Comparison of ENCODE assay signal across 7 cellular contexts in the genomic region with DNA sequence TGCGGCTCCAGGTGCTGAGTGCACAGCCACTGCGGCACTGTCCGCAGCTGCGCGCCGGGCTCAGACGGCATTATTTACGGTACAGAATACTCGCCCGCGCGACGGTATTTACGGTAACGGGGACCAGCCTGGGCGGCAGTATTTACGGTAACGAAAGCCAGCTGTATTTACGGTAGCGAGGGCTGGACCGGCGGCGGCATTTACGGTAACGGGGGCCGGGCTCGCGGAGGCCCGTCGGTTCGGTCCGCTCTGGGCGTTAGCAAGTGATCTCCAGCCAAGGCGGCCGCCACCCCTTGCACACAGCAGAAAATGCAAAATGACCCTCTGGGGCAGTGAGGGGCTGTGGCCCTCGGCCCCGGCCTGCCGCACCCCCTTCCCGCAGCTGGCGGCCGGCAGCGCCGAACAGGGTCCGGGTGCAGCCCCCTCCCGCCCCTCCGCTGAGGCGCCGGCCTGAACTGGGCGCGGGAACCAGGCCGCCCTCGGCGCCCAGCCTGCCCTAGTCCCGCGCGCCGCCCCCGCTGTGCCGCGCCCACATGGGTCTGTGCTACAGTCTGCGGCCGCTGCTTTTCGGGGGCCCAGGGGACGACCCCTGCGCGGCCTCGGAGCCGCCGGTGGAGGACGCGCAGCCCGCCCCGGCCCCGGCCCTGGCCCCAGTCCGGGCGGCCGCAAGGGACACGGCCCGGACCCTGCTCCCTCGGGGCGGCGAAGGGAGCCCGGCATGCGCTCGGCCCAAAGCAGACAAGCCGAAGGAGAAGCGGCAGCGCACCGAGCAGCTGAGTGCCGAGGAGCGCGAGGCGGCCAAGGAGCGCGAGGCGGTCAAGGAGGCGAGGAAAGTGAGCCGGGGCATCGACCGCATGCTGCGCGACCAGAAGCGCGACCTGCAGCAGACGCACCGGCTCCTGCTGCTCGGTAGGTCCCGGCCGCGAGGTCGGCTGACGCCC. TPM values are rescaled to one million over a fixed set of nuclear protein-coding genes. Genes with fewer than 3 reads are reported as not detected.
A peak's percentile ranks its signal among the peaks of the same experiment; 100 is the strongest.
DNase-seq lines count a peak whose midpoint lies in the region; ATAC-seq and TF ChIP-seq lines count a peak whose summit lies in the region.

Gene GNAL, plus strand, starts transcription at position 234 of the 941 bp plus-strand sequence. Its CDS starts 300 bp downstream, at position 534.

- peaks cover 7% of the 10 kb centered on the region for H3K4me1 Mint-ChIP-seq in activated T-helper 17 cell treated with anti-CD3 and anti-CD28 coated beads, Interleukin-2, amount 50 U/mL, for 72 hours
- peaks cover 8 to 13% (median 10%) of the 10 kb centered on the region in 3 donors for H3K4me1 Mint-ChIP-seq in naive B cell
- peaks cover 5% of the 10 kb centered on the region for H3K4me1 Mint-ChIP-seq in stimulated activated naive CD8-positive, alpha-beta T cell treated with anti-CD3 and anti-CD28 coated beads, Interleukin-15, Interleukin-2, amounts not matched to agents 100 ng/mL and 50 ng/mL, for 24 hours (ENCODE audit: low read depth)

- peak; percentile 57 for DNase-seq in NCI-H82 treated with DMSO at 0.1 percent for 48 hours (lab: John Stamatoyannopoulos, UW; ENCODE audit: unreplicated experiment)
- peak; percentile 85 for DNase-seq in fibroblast of the aortic adventitia (ENCODE audit: low read depth)
- peak; percentile 18 for DNase-seq in naive B cell

- no peaks in the 10 kb centered on the region for H3K9me3 Mint-ChIP-seq in activated T-helper 17 cell treated with anti-CD3 and anti-CD28 coated beads, Interleukin-2, amount 50 U/mL, for 72 hours
- peaks cover 2 to 25% (median 13%) of the 10 kb centered on the region in 7 donors for H3K9me3 Mint-ChIP-seq in naive B cell
- peaks cover 7% of the 10 kb centered on the region for H3K9me3 Mint-ChIP-seq in stimulated activated naive CD8-positive, alpha-beta T cell treated with anti-CD3 and anti-CD28 coated beads, Interleukin-15, Interleukin-2, amounts not matched to agents 100 ng/mL and 50 ng/mL, for 24 hours

- H3K27me3 Mint-ChIP-seq in activated T-helper 17 cell treated with anti-CD3 and anti-CD28 coated beads, Interleukin-2, amount 50 U/mL, for 72 hours = peaks cover 26% of the 10 kb centered on the region
- peaks cover 15 to 42% (median 41%) of the 10 kb centered on the region in 3 donors for H3K27me3 Mint-ChIP-seq in naive B cell
- peaks cover 48% of the 10 kb centered on the region for H3K27me3 Mint-ChIP-seq in stimulated activated naive CD8-positive, alpha-beta T cell treated with anti-CD3 and anti-CD28 coated beads, Interleukin-15, Interleukin-2, amounts not matched to agents 100 ng/mL and 50 ng/mL, for 24 hours

- ATAC-seq in GM18520 (IDR thresholded peaks at IDR 0.05; ENCODE audit: unreplicated experiment) = peak; percentile 45
- peak; percentile 77 for ATAC-seq in HG03342 (IDR thresholded peaks at IDR 0.05; ENCODE audit: unreplicated experiment)
- peak; percentile 72 for ATAC-seq in activated T-helper 17 cell treated with anti-CD3 and anti-CD28 coated beads, Interleukin-2, amount 50 U/mL, for 72 hours (replicated peaks)
- peak; percentile 58 to 74 for ATAC-seq in naive B cell (ENCODE audit: low read depth in 2 of 2)

- H3K36me3 Mint-ChIP-seq in activated T-helper 17 cell treated with anti-CD3 and anti-CD28 coated beads, Interleukin-2, amount 50 U/mL, for 72 hours (ENCODE audit: low read depth) = no peaks in the 10 kb centered on the region
- peaks cover 0 to 8% of the 10 kb centered on the region in 2 donors for H3K36me3 Mint-ChIP-seq in naive B cell
- no peaks in the 10 kb centered on the region for H3K36me3 Mint-ChIP-seq in stimulated activated naive CD8-positive, alpha-beta T cell treated with anti-CD3 and anti-CD28 coated beads, Interleukin-15, Interleukin-2, amounts not matched to agents 100 ng/mL and 50 ng/mL, for 24 hours (ENCODE audit: low read depth)

- peak within 1 kb of the TSS; percentile 60 for H3K4me3 ChIP-seq in fibroblast of the aortic adventitia (ENCODE audit: low read depth, low read length)

- peak within 1 kb of the TSS; percentile 53 for H3K4me3 Mint-ChIP-seq in activated T-helper 17 cell treated with anti-CD3 and anti-CD28 coated beads, Interleukin-2, amount 50 U/mL, for 72 hours
- H3K4me3 Mint-ChIP-seq in naive B cell = peak within 1 kb of the TSS; percentile 49 to 88 (median 80)
- peak within 1 kb of the TSS; percentile 60 for H3K4me3 Mint-ChIP-seq in stimulated activated naive CD8-positive, alpha-beta T cell treated with anti-CD3 and anti-CD28 coated beads, Interleukin-15, Interleukin-2, amounts not matched to agents 100 ng/mL and 50 ng/mL, for 24 hours

- no peak within 1 kb of the TSS for H3K27ac Mint-ChIP-seq in activated T-helper 17 cell treated with anti-CD3 and anti-CD28 coated beads, Interleukin-2, amount 50 U/mL, for 72 hours
- no peak within 1 kb of the TSS for H3K27ac Mint-ChIP-seq in naive B cell
- H3K27ac Mint-ChIP-seq in stimulated activated naive CD8-positive, alpha-beta T cell treated with anti-CD3 and anti-CD28 coated beads, Interleukin-15, Interleukin-2, amounts not matched to agents 100 ng/mL and 50 ng/mL, for 24 hours = no peak within 1 kb of the TSS

- TF ChIP-seq CTCF in fibroblast of the aortic adventitia (IDR thresholded peaks at IDR 0.05; ENCODE audit: insufficient read depth, low read length) = no peak

RNA-seq across cellular contexts. Expression of gene GNAL, which starts in this region (rescaled TPM):
- total RNA-seq in activated T-helper 17 cell treated with anti-CD3 and anti-CD28 coated beads, Interleukin-2, amount 50 U/mL, for 72 hours = under 1 TPM; 0.30 to 0.32 TPM
- total RNA-seq in fibroblast of the aortic adventitia (ENCODE audit: low replicate concordance) = 0.16 and 0.63 TPM in 2 replicates
- polyA plus RNA-seq in naive B cell (ENCODE audit: low read depth in 6 of 6) = under 1 TPM in 4 of 6 donors, not detected in 2; 0.05 to 0.48 (median 0.14) TPM

Comparison
In these comparisons a context has a peak if more than half of its experiments do, and no peak if none do; other contexts are left out.
1. Peak in every context shown above with its lines: DNase-seq, ATAC-seq and H3K4me3 ChIP-seq.
2. Peak in ATAC-seq in activated T-helper 17 cell treated with anti-CD3 and anti-CD28 coated beads, Interleukin-2, amount 50 U/mL, for 72 hours; RNA of the gene not detected or under 1 TPM.
3. Peak in DNase-seq and H3K4me3 ChIP-seq in fibroblast of the aortic adventitia; RNA of the gene not detected or under 1 TPM.
4. Peak in DNase-seq and ATAC-seq in naive B cell; RNA of the gene not detected or under 1 TPM.
5. DNase-seq: peak in every context shown above with its lines; median percentile 85 in fibroblast of the aortic adventitia; 57 in NCI-H82 treated with DMSO at 0.1 percent for 48 hours; 18 in naive B cell.